In the genomic region with DNA sequence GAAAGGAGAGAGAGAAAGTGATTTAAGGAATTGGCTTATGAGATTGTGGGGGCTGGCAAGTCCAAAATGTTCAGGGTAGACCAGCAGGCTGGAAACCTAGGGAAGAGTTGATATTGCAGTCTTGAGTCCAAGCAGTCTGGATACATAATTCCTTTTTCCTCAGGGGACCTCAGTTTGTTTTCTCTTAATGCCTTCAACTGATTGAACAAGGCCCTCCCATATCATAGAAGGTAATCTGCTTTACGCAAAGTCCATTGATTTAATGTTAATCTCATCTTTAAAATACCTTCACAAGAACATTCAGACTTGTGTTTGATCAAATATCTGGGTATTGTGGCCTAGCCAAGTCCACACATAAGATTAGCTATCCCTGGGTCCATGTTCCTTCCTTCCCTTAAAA, we compare ENCODE assay signal across 8 cellular contexts.
"Had no signal": no experiment of that assay in that cellular context is flagged by ENCODE, and none has a peak within 500 bp of the region (broad histone marks: within the 10 kb centered on the region; RNA-seq: fewer than 3 reads in every experiment).

No MANE protein-coding gene starts in this region.

- FAIRE-seq: HepG2, HTR-8/SVneo had no signal

- ATAC-seq: HepG2 had no signal

- H3K4me1 Mint-ChIP-seq: IgD-negative memory B cell had no signal

- H3K27ac ChIP-seq: HL-60, KMS-11 had no signal

- H3K27me3 Mint-ChIP-seq: IgD-negative memory B cell had no signal

- H3K9ac ChIP-seq: KMS-11 had no signal

- H3K4me2 ChIP-seq: KMS-11 had no signal

- H3K4me3 Mint-ChIP-seq: IgD-negative memory B cell had no signal

- H3K27ac Mint-ChIP-seq: IgD-negative memory B cell had no signal

- DNase-seq: IMR-90, KBM-7, KG1 had no signal

- H3K36me3 Mint-ChIP-seq: IgD-negative memory B cell had no signal
